Comparison of ENCODE assay signal across 9 cellular contexts in genomic region chr3:152385761-152386160, GRCh38.
A peak's percentile ranks its signal among the peaks of the same experiment; 100 is the strongest.
DNase-seq lines count a peak whose midpoint lies in the region; ATAC-seq, FAIRE-seq and TF ChIP-seq lines count a peak whose summit lies in the region.
"Had no signal": no experiment of that assay in that cellular context is flagged by ENCODE, and none has a peak within 500 bp of the region (broad histone marks: within the 10 kb centered on the region; RNA-seq: fewer than 3 reads in every experiment).

No MANE protein-coding gene starts in this region.

- H3K27ac Mint-ChIP-seq in activated T-helper 1 cell treated with anti-CD3 and anti-CD28 coated beads, Interleukin-12 subunit alpha, Interleukin-12 subunit beta, Interleukin-2, Interleukin-4 antibody, amounts not matched to agents 30 ng/mL and 10 ng/mL and 1 ng/mL, durations not matched to agents 14 hours and 24 hours and 36 hours: peak overlapping the region; percentile 18
- H3K27ac Mint-ChIP-seq: dendritic cell treated with granulocyte-macrophage colony-stimulating factor and Interleukin-4, amounts not matched to agents 40 ng/mL and 50 ng/mL, for 4 days had no signal

- peaks cover 16% of the 10 kb centered on the region for H3K36me3 Mint-ChIP-seq in activated T-helper 1 cell treated with anti-CD3 and anti-CD28 coated beads, Interleukin-12 subunit alpha, Interleukin-12 subunit beta, Interleukin-2, Interleukin-4 antibody, amounts not matched to agents 30 ng/mL and 10 ng/mL and 1 ng/mL, durations not matched to agents 14 hours and 24 hours and 36 hours (ENCODE audit: low read depth)

- H3K27me3 ChIP-seq in left ventricle myocardium inferior (ENCODE audit: low read depth) (no peaks in the 10 kb centered on the region), stomach (no peaks in the 10 kb centered on the region)

- H3K27ac ChIP-seq in left ventricle myocardium inferior (replicated peaks) (peak overlapping the region; percentile 77), stomach (peak overlapping the region in 3 of 5 donors; percentile 36 to 83 (median 79))

- H3K4me3 Mint-ChIP-seq in activated T-helper 1 cell treated with anti-CD3 and anti-CD28 coated beads, Interleukin-12 subunit alpha, Interleukin-12 subunit beta, Interleukin-2, Interleukin-4 antibody, amounts not matched to agents 30 ng/mL and 10 ng/mL and 1 ng/mL, durations not matched to agents 14 hours and 24 hours and 36 hours: no peak overlapping the region
- H3K4me3 Mint-ChIP-seq: dendritic cell treated with granulocyte-macrophage colony-stimulating factor and Interleukin-4, amounts not matched to agents 40 ng/mL and 50 ng/mL, for 4 days had no signal

- peaks cover 68% of the 10 kb centered on the region for H3K4me1 Mint-ChIP-seq in activated T-helper 1 cell treated with anti-CD3 and anti-CD28 coated beads, Interleukin-12 subunit alpha, Interleukin-12 subunit beta, Interleukin-2, Interleukin-4 antibody, amounts not matched to agents 30 ng/mL and 10 ng/mL and 1 ng/mL, durations not matched to agents 14 hours and 24 hours and 36 hours (ENCODE audit: low read depth)

- TF ChIP-seq EP300 in stomach (IDR thresholded peaks at IDR 0.05): no peak

- ATAC-seq in HG03460 (IDR thresholded peaks at IDR 0.05; ENCODE audit: unreplicated experiment): no peak

- H3K9me3 ChIP-seq in left ventricle myocardium inferior (replicated peaks) (no peaks in the 10 kb centered on the region), stomach (no peaks in the 10 kb centered on the region)

- H3K4me1 ChIP-seq in left ventricle myocardium inferior (peaks cover 99% of the 10 kb centered on the region), stomach (peaks cover 9 to 100% (median 64%) of the 10 kb centered on the region in 4 donors)

- DNase-seq in H54 (ENCODE audit: insufficient read length, low spot score) (no peak), left ventricle myocardium inferior (no peak), stomach (no peak), GOT3 (lab: John Stamatoyannopoulos, UW) (no peak), NCI-H2081 treated with DMSO at 0.1 percent for 48 hours (lab: John Stamatoyannopoulos, UW) (no peak)
- no peak for DNase-seq in activated T-helper 1 cell treated with anti-CD3 and anti-CD28 coated beads, Interleukin-12 subunit alpha, Interleukin-12 subunit beta, Interleukin-2, Interleukin-4 antibody, amounts not matched to agents 30 ng/mL and 10 ng/mL and 1 ng/mL, durations not matched to agents 14 hours and 24 hours and 36 hours (ENCODE audit: low spot score)
- DNase-seq: NCI-H2029 had no signal

- FAIRE-seq in H54 (lab: Jason Lieb, UNC): peak; percentile 68

- H3K9me3 Mint-ChIP-seq in activated T-helper 1 cell treated with anti-CD3 and anti-CD28 coated beads, Interleukin-12 subunit alpha, Interleukin-12 subunit beta, Interleukin-2, Interleukin-4 antibody, amounts not matched to agents 30 ng/mL and 10 ng/mL and 1 ng/mL, durations not matched to agents 14 hours and 24 hours and 36 hours: no peaks in the 10 kb centered on the region
- H3K9me3 Mint-ChIP-seq: dendritic cell treated with granulocyte-macrophage colony-stimulating factor and Interleukin-4, amounts not matched to agents 40 ng/mL and 50 ng/mL, for 4 days had no signal

- WGBS in stomach, 5 donors: 17 to 77% (median 56%) methylated on average over 1 of the region's 1 CpG

- no peak for TF ChIP-seq POLR2A in H54 (IDR thresholded peaks at IDR 0.05; ENCODE audit: low read depth, low read length)
- TF ChIP-seq POLR2A in stomach (IDR thresholded peaks at IDR 0.05): no peak

- H3K4me3 ChIP-seq in left ventricle myocardium inferior (no peak overlapping the region), stomach (no peak overlapping the region)

- intact Hi-C loops in activated T-helper 1 cell treated with anti-CD3 and anti-CD28 coated beads, Interleukin-12 subunit alpha, Interleukin-12 subunit beta, Interleukin-2, Interleukin-4 antibody, amounts not matched to agents 30 ng/mL and 10 ng/mL and 1 ng/mL, durations not matched to agents 14 hours and 24 hours and 36 hours (cut with micrococcal nuclease): no loop called here
- intact Hi-C loops in left ventricle myocardium inferior (cut with micrococcal nuclease) (loop anchor here (10.0 kb wide), 1 partner anchor 111 kb away; no protein-coding TSS in a partner anchor), stomach (cut with DNase I; ENCODE audit: low total_unique reads) (no loop called here)

- TF ChIP-seq CTCF in left ventricle myocardium inferior (IDR thresholded peaks at IDR 0.05; ENCODE audit: borderline replicate concordance) (no peak), stomach (IDR thresholded peaks at IDR 0.05) (no peak)

- no peaks in the 10 kb centered on the region for H3K36me3 ChIP-seq in left ventricle myocardium inferior
- H3K36me3 ChIP-seq in stomach: no peaks in the 10 kb centered on the region

- no peaks in the 10 kb centered on the region for H3K27me3 Mint-ChIP-seq in activated T-helper 1 cell treated with anti-CD3 and anti-CD28 coated beads, Interleukin-12 subunit alpha, Interleukin-12 subunit beta, Interleukin-2, Interleukin-4 antibody, amounts not matched to agents 30 ng/mL and 10 ng/mL and 1 ng/mL, durations not matched to agents 14 hours and 24 hours and 36 hours (ENCODE audit: insufficient read depth)
- H3K27me3 Mint-ChIP-seq: dendritic cell treated with granulocyte-macrophage colony-stimulating factor and Interleukin-4, amounts not matched to agents 40 ng/mL and 50 ng/mL, for 4 days had no signal
